In the genomic region with DNA sequence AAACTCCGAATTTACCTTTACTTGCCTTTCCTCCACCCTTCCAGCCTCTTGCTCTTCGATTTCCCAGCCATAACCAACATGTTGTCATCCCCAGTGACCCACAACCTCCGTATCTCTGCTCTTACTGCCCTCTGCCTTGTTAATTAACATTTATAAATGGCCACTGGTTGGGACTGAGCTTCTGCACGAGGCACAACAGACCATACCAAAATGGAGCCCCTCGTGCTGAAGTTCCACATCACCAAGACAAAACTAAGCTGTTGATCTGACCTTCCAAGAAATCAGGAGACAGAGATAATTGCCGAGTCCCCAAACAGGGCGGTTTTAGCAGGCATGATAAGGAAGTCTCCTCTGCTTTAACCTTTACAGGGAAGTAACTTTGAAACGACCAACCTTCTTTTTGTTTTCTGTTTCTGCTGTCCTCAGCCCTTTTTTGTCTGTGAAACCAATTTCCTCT, we compare ENCODE assay signal across 27 cellular contexts.
DNase-seq lines count a peak whose midpoint lies in the region; ATAC-seq, FAIRE-seq and TF ChIP-seq lines count a peak whose summit lies in the region.
"Had no signal": no experiment of that assay in that cellular context is flagged by ENCODE, and none has a peak within 500 bp of the region (broad histone marks: within the 10 kb centered on the region; RNA-seq: fewer than 3 reads in every experiment).

No MANE protein-coding gene starts in this region.

- H2BK20ac ChIP-seq in H1 (ENCODE audit: low read length): 0 out of 2 replicates have a peak overlapping the region, but pooled peaks have one; percentile 10

- H2BK5ac ChIP-seq in H1 (ENCODE audit: low read depth, low read length): no peak overlapping the region

- ATAC-seq in left ventricle myocardium superior (no peak), HG02938 (IDR thresholded peaks at IDR 0.05; ENCODE audit: unreplicated experiment) (no peak), HG03378 (IDR thresholded peaks at IDR 0.05; ENCODE audit: unreplicated experiment) (no peak)
- ATAC-seq: activated CD8-positive, alpha-beta T cell treated with anti-CD3 and anti-CD28 coated beads for 36 hours; left lobe of liver; PC-3 had no signal

- no peaks in the 10 kb centered on the region for H3K79me1 ChIP-seq in H1 (ENCODE audit: low read depth, low read length)

- no peak for FAIRE-seq in H1 (lab: Jason Lieb, UNC)
- FAIRE-seq: A204.1, urothelium cell line had no signal

- intact Hi-C loops in left ventricle myocardium superior (cut with micrococcal nuclease): no loop called here

- H3K9me3 ChIP-seq in right atrium auricular region: no peaks in the 10 kb centered on the region
- H3K9me3 ChIP-seq in H1 (ENCODE audit: insufficient read depth in 2 of 2, low read depth in 1 of 2, low read length in 1 of 2): no peaks in the 10 kb centered on the region
- H3K9me3 ChIP-seq: adrenal gland, BE2C, breast epithelium had no signal

- POLR2A ChIA-PET in H1 (lab: Charles Lee; ENCODE audit: partially characterized antibody): no interaction called here

- no peak overlapping the region for H3K4me3 ChIP-seq in right atrium auricular region
- H3K4me3 ChIP-seq in H1 (ENCODE audit: extremely low read depth in 1 of 4, insufficient read depth in 2 of 4, low read depth in 3 of 4, low read length in 4 of 4): no peak overlapping the region
- H3K4me3 ChIP-seq: adrenal gland, breast epithelium had no signal

- no peaks in the 10 kb centered on the region for H3K23me2 ChIP-seq in H1 (ENCODE audit: low read depth, low read length)

- no peak for TF ChIP-seq RAD21 in H1 (IDR thresholded peaks at IDR 0.05 in 1 of 2, conservative IDR thresholded peaks at IDR 0.05 in 1 of 2; ENCODE audit: low read depth in 2 of 2, low read length in 2 of 2)

- TF ChIP-seq CTCF in right atrium auricular region (IDR thresholded peaks at IDR 0.05) (no peak), H1 (IDR thresholded peaks at IDR 0.05; ENCODE audit: control extremely low read depth in 1 of 3, insufficient read depth in 1 of 3, low read depth in 1 of 3, low read length in 3 of 3) (no peak)

- H2AFZ ChIP-seq in H1 (ENCODE audit: low read length): no peak overlapping the region

- H3K18ac ChIP-seq in H1 (ENCODE audit: extremely low read depth, low read length): no peak overlapping the region

- peak overlapping the region; percentile 28 to 86 for H3K27ac ChIP-seq in right atrium auricular region
- H3K27ac ChIP-seq in H1 (ENCODE audit: low read depth, low read length): no peak overlapping the region
- H3K27ac ChIP-seq: adrenal gland, breast epithelium had no signal

- H3K4me2 ChIP-seq in H1 (ENCODE audit: insufficient read depth in 1 of 2, low read depth in 2 of 2, low read length in 2 of 2): no peak overlapping the region

- no peak for TF ChIP-seq EP300 in H1 (IDR thresholded peaks at IDR 0.05; ENCODE audit: borderline replicate concordance in 1 of 2, low read depth in 2 of 2, low read length in 2 of 2)

- H3K4me1 ChIP-seq in right atrium auricular region (peaks cover 0 to 30% of the 10 kb centered on the region in 2 donors), H1 (replicated peaks in 1 of 4; ENCODE audit: control insufficient read depth in 3 of 4, insufficient read depth in 4 of 4, low read length in 3 of 4) (peaks cover 0 to 8% (median 1%) of the 10 kb centered on the region in 4 experiments; a peak in 2 of 7 replicates)
- H3K4me1 ChIP-seq: adrenal gland, breast epithelium had no signal

- no peak overlapping the region for H4K91ac ChIP-seq in H1 (replicated peaks; ENCODE audit: insufficient read length, low read length)

- H3K56ac ChIP-seq in H1 (replicated peaks; ENCODE audit: insufficient read length, low read depth, low read length): no peak overlapping the region

- H4K8ac ChIP-seq in H1 (ENCODE audit: extremely low read depth, insufficient read depth, low read length): no peak overlapping the region; the same call in 1 of the 2 replicates

- no peaks in the 10 kb centered on the region for H3K36me3 ChIP-seq in right atrium auricular region
- H3K36me3 ChIP-seq in H1 (ENCODE audit: control insufficient read depth in 2 of 4, insufficient read depth in 4 of 4, low read length in 3 of 4): no peaks in the 10 kb centered on the region
- H3K36me3 ChIP-seq: adrenal gland, BE2C, breast epithelium had no signal

- H3K14ac ChIP-seq in H1 (ENCODE audit: insufficient read length): no peak overlapping the region

- no peaks in the 10 kb centered on the region for H4K20me1 ChIP-seq in H1 (replicated peaks in 1 of 2; ENCODE audit: control insufficient read depth in 1 of 2, insufficient read depth in 2 of 2, low read length in 2 of 2)

- no peak overlapping the region for H2BK15ac ChIP-seq in H1 (ENCODE audit: low read length)

- no peak overlapping the region for H4K5ac ChIP-seq in H1 (ENCODE audit: insufficient read length, low read depth, low read length)

- H3K4ac ChIP-seq in H1 (replicated peaks; ENCODE audit: insufficient read length, low read depth, low read length): no peak overlapping the region

- WGBS in H1 (ENCODE audit: extremely low coverage in 1 of 2, insufficient coverage in 1 of 2, insufficient read length in 1 of 2, insufficient replicate concordance in 2 of 2, low coverage in 1 of 2, low lambda C conversion rate in 2 of 2, missing lambda C conversion rate in 1 of 2), 2 experiments: 88% methylated on average over 8 of the region's 8 CpGs; no CpG with 5 or more reads in 1 of the 2 experiments

- no peak for TF ChIP-seq POLR2A in H1 (IDR thresholded peaks at IDR 0.05; ENCODE audit: control extremely low read depth in 1 of 2, low read depth in 2 of 2, low read length in 2 of 2)

- no peak overlapping the region for H2BK12ac ChIP-seq in H1 (ENCODE audit: low read depth, low read length)

- H3K23ac ChIP-seq in H1 (ENCODE audit: insufficient read length): no peak overlapping the region

- CTCF ChIA-PET in H1 (lab: Charles Lee; ENCODE audit: partially characterized antibody): interaction anchor here (0.6 to 1.3 kb wide), 2 partner anchors 40 to 72 kb away, joined by 3 to 4 read pairs; a partner anchor contains a TSS

- no peak overlapping the region for H3K9ac ChIP-seq in H1 (replicated peaks in 1 of 4; ENCODE audit: extremely low read depth in 1 of 4, low read depth in 3 of 4, low read length in 3 of 4)

- H3K27me3 ChIP-seq in right atrium auricular region: no peaks in the 10 kb centered on the region
- no peaks in the 10 kb centered on the region for H3K27me3 ChIP-seq in H1 (replicated peaks in 1 of 4; ENCODE audit: control insufficient read depth in 3 of 4, extremely low read depth in 1 of 4, insufficient read depth in 3 of 4, low read length in 3 of 4)
- H3K27me3 ChIP-seq: adrenal gland, BE2C, breast epithelium had no signal

- DNase-seq in right atrium auricular region (ENCODE audit: low spot score): no peak
- DNase-seq in left ventricle myocardium superior: no peak
- DNase-seq in NOMO-1 treated with dmso at 0.1 percent for 144 hours (lab: John Stamatoyannopoulos, UW; ENCODE audit: unreplicated experiment): peak; percentile 18
- no peak for DNase-seq in H1 (ENCODE audit: low read depth in 1 of 2, low spot score in 2 of 2)
- DNase-seq in NCI-H226: no peak
- DNase-seq in NCI-H1930 (lab: John Stamatoyannopoulos, UW): no peak
- DNase-seq: activated CD4-positive, CD25-positive, alpha-beta regulatory T cell; activated CD8-positive, alpha-beta T cell treated with anti-CD3 and anti-CD28 coated beads for 36 hours; activated gamma-delta T cell treated with Interleukin-2 at 50 U/mL for 16 hours; adrenal gland; BE2C; cortex of kidney; glutamatergic neuron; NCI-H1092; NCI-H2081; NCI-H524 treated with DMSO at 0.1 percent for 48 hours; PC-3; retina; SIG-M5; stimulated activated CD8-positive, alpha-beta memory T cell treated with anti-CD3 and anti-CD28 coated beads, Interleukin-4, amount 100 ng/mL, for 48 hours; T-helper 2 cell had no signal

- no peak overlapping the region for H2BK120ac ChIP-seq in H1 (replicated peaks; ENCODE audit: low read depth, low read length)

- 0 out of 2 replicates have a peak overlapping the region, but pooled peaks have one; percentile 5 for H2AK5ac ChIP-seq in H1 (ENCODE audit: low read depth, low read length)

- no peaks in the 10 kb centered on the region for H3K79me2 ChIP-seq in H1 (ENCODE audit: control insufficient read depth in 1 of 2, insufficient read depth in 2 of 2, low read length in 2 of 2)

TF ChIP-seq in H1, 55 proteins besides CTCF, POLR2A, EP300 and RAD21 (continues in another document):
- TF ChIP-seq EZH2 (IDR thresholded peaks at IDR 0.05; ENCODE audit: low read depth, low read length, severe bottlenecking): no peak
- TF ChIP-seq, protein P1, sequence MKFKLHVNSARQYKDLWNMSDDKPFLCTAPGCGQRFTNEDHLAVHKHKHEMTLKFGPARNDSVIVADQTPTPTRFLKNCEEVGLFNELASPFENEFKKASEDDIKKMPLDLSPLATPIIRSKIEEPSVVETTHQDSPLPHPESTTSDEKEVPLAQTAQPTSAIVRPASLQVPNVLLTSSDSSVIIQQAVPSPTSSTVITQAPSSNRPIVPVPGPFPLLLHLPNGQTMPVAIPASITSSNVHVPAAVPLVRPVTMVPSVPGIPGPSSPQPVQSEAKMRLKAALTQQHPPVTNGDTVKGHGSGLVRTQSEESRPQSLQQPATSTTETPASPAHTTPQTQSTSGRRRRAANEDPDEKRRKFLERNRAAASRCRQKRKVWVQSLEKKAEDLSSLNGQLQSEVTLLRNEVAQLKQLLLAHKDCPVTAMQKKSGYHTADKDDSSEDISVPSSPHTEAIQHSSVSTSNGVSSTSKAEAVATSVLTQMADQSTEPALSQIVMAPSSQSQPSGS (IDR thresholded peaks at IDR 0.05; ENCODE audit: low read length): no peak
- no peak for TF ChIP-seq SIRT6 (IDR thresholded peaks at IDR 0.05; ENCODE audit: low read length)
- no peak for TF ChIP-seq SIX5 (IDR thresholded peaks at IDR 0.05; ENCODE audit: low read depth, low read length)
- TF ChIP-seq TAF1 (IDR thresholded peaks at IDR 0.05; ENCODE audit: low read depth, low read length): no peak
- no peak for TF ChIP-seq TEAD4 (IDR thresholded peaks at IDR 0.05; ENCODE audit: low read depth, low read length)
- TF ChIP-seq POLR2AphosphoS5 (IDR thresholded peaks at IDR 0.05; ENCODE audit: low read depth, low read length): no peak
- TF ChIP-seq JUN (IDR thresholded peaks at IDR 0.05; ENCODE audit: low read depth, low read length): no peak
- no peak for TF ChIP-seq BCL11A (IDR thresholded peaks at IDR 0.05; ENCODE audit: low read depth in 2 of 2, low read length in 2 of 2)
- TF ChIP-seq KDM5A (IDR thresholded peaks at IDR 0.05; ENCODE audit: low read length): no peak
- TF ChIP-seq CTBP2 (IDR thresholded peaks at IDR 0.05; ENCODE audit: borderline replicate concordance, insufficient read depth, insufficient read length, low read length): no peak
- TF ChIP-seq CREB1 (IDR thresholded peaks at IDR 0.05): no peak
- no peak for TF ChIP-seq JUND (IDR thresholded peaks at IDR 0.05; ENCODE audit: low read length)
- TF ChIP-seq CBX8 (IDR thresholded peaks at IDR 0.05; ENCODE audit: borderline replicate concordance, low read depth, low read length): no peak
- TF ChIP-seq TBP (IDR thresholded peaks at IDR 0.05; ENCODE audit: low read depth, low read length): no peak
- TF ChIP-seq ASH2L (IDR thresholded peaks at IDR 0.05; ENCODE audit: low read length): no peak
- no peak for TF ChIP-seq CHD1 (IDR thresholded peaks at IDR 0.05; ENCODE audit: low read depth, low read length)
- TF ChIP-seq CBX5 (IDR thresholded peaks at IDR 0.05; ENCODE audit: low read depth, low read length): no peak
